ENCODE assay signal across 23 cellular contexts in the genomic region with DNA sequence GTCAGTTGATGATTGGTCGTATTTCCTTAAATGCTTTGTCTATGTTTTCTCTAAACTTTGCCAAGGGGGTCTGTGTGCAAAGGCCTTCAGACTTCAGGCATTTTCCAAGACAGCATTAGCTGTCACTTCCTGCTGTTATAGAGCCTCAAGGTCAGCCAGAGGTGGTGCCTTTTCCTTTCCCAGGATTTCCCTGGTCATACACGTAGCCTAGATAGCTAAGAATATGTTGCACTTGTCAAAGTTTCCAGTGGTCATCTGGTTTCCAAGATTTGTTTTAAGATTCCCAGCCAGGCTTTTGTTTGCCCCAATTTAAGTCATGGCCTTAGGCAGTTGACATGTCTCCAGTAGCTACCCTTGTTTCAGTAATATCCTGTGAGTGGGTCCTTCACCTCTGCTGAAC.
DNase-seq lines count a peak whose midpoint lies in the region; ATAC-seq and TF ChIP-seq lines count a peak whose summit lies in the region.
"Had no signal": no experiment of that assay in that cellular context is flagged by ENCODE, and none has a peak within 500 bp of the region (broad histone marks: within the 10 kb centered on the region; RNA-seq: fewer than 3 reads in every experiment).

No MANE protein-coding gene starts in this region.

- H3K4me1 ChIP-seq in left lung, result no peaks in the 10 kb centered on the region
- peaks cover 0 to 3% (median 3%) of the 10 kb centered on the region in 3 donors for H3K4me1 ChIP-seq in skeletal muscle tissue (ENCODE audit: control insufficient read depth in 3 of 3, insufficient read depth in 3 of 3, low read length in 3 of 3)
- H3K4me1 ChIP-seq: ascending aorta, Caco-2, spleen, transverse colon had no signal

- ATAC-seq in left lung (peak; percentile 23), GM21737 (IDR thresholded peaks at IDR 0.05; ENCODE audit: unreplicated experiment) (no peak)
- ATAC-seq: activated CD8-positive, alpha-beta T cell treated with anti-CD3 and anti-CD28 coated beads, Interleukin-2, amount 10 ng/mL, durations not matched to agents 7 days and 5 days had no signal

- no peaks in the 10 kb centered on the region for H3K27me3 ChIP-seq in left lung
- H3K27me3 ChIP-seq in skeletal muscle tissue (ENCODE audit: control insufficient read depth in 3 of 3, insufficient read depth in 3 of 3, low read length in 3 of 3), result no peaks in the 10 kb centered on the region
- H3K27me3 ChIP-seq: ascending aorta, spleen, transverse colon had no signal

- H3K4me3 ChIP-seq in fibroblast of pulmonary artery (replicated peaks; ENCODE audit: low read depth, low read length) (no peak overlapping the region), left lung (no peak overlapping the region), skeletal muscle tissue (ENCODE audit: low read length in 3 of 3) (no peak overlapping the region)
- H3K4me3 ChIP-seq: ascending aorta, spleen, transverse colon had no signal

- H3K9ac ChIP-seq in skeletal muscle tissue (ENCODE audit: low read depth in 1 of 3, low read length in 3 of 3), result no peak overlapping the region

- H3K27ac ChIP-seq in left lung (no peak overlapping the region), skeletal muscle tissue (ENCODE audit: low read depth, low read length) (peak overlapping the region; percentile 12)
- H3K27ac ChIP-seq: ascending aorta, transverse colon had no signal

- H3K36me3 ChIP-seq in left lung (no peaks in the 10 kb centered on the region), skeletal muscle tissue (ENCODE audit: control insufficient read depth in 3 of 3, insufficient read depth in 3 of 3, low read length in 3 of 3) (no peaks in the 10 kb centered on the region)
- H3K36me3 ChIP-seq: ascending aorta, spleen, transverse colon had no signal

- intact Hi-C loops in left lung (cut with DNase I), result no loop called here

- H3K9me3 ChIP-seq in left lung (no peaks in the 10 kb centered on the region), skeletal muscle tissue (ENCODE audit: control insufficient read depth in 3 of 3, low read length in 3 of 3) (no peaks in the 10 kb centered on the region)
- H3K9me3 ChIP-seq: ascending aorta, Caco-2, spleen, transverse colon had no signal

- DNase-seq in RPMI7951 (ENCODE audit: low read depth) (peak; percentile 58), fibroblast of pulmonary artery (ENCODE audit: low read depth) (peak; percentile 65), left lung (no peak), MV-4-11 (lab: John Stamatoyannopoulos, UW) (no peak), OCI-M2 (lab: John Stamatoyannopoulos, UW; ENCODE audit: unreplicated experiment) (no peak)
- DNase-seq: activated CD4-positive, alpha-beta T cell treated with anti-CD3 and anti-CD28 coated beads for 1 hour; activated CD8-positive, alpha-beta T cell treated with anti-CD3 and anti-CD28 coated beads, Interleukin-2, amount 10 ng/mL, durations not matched to agents 7 days and 5 days; activated T-cell treated with anti-CD3 and anti-CD28 coated beads for 4 hours; C1 segment of cervical spinal cord; Caco-2; DMS79; HCEC 1CT; kidney glomerular epithelial cell; NCI-H1105 treated with DMSO at 0.1 percent for 48 hours; NCI-H1930; NCI-H69; nucleus accumbens; spleen; T-helper 1 cell; transverse colon had no signal

- TF ChIP-seq CTCF in fibroblast of pulmonary artery (IDR thresholded peaks at IDR 0.05; ENCODE audit: low read length, missing control alignments), result no peak
- no peak for TF ChIP-seq CTCF in left lung (IDR thresholded peaks at IDR 0.05)

Comparison
In these comparisons a context has a peak if more than half of its experiments do, and no peak if none do; other contexts are left out.
1. DNase-seq: peak in RPMI7951 (single experiment) and fibroblast of pulmonary artery (single experiment); none in left lung (0 of 2), MV-4-11 (single experiment) and OCI-M2 (single experiment).